ENCODE assay signal across 13 cellular contexts in genomic region chr18:60506190-60506589, GRCh38.
"Had no signal": no experiment of that assay in that cellular context is flagged by ENCODE, and none has a peak within 500 bp of the region (broad histone marks: within the 10 kb centered on the region; RNA-seq: fewer than 3 reads in every experiment).

No MANE protein-coding gene starts in this region.

- FAIRE-seq: HepG2 had no signal

- H3K27ac ChIP-seq: RWPE1 had no signal

- DNase-seq: IMR-90, Karpas-422, KG1, MG63, NCI-H1092, NCI-H1436, NCI-H2081, NCI-H2107, NCI-H2227 treated with DMSO at 0.1 percent for 48 hours, NCI-H774, SHP77 had no signal

- H3K36me3 ChIP-seq: MG63 had no signal

- H3K4me3 ChIP-seq: MG63 had no signal

- H3K9me3 ChIP-seq: MG63 had no signal
